Comparison of ENCODE assay signal across 9 cellular contexts in the genomic region with DNA sequence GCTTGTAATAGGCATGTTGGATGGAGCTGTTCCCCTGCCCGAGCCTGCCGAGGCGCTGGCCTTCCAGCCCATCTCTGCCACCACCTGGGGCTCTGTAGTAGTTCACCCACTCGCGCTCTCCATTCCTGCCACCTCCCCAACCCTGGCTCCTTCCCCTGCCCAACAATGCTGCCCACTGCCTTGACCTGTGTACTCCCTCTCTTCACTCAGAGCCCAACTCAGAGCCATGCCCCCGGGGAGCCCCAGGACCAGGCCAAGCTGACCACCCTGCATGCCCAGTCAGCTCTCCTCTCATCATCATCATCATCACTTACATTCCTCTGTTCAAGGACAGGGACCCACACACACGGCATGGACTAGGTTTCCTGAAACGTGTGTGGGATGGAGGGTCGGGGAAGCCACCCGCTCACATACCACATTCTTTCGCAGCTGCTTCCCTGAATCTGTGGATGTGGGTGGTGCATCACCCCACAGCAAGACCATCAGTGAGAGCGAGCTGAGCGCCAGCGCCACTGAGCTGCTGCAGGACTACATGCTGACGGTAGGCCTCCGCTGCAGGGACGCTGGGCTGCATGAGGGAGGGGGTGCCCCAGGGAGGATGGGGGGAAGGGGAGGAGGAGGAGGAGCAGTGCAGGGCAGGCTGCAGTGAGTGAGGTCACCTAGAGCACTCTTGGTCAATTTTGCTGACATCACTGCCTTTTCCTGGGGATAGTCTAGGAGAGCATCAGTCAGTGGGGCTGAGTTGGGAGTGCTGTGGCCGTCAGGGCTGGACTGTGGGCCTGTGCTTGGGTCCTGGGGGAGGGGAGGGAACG. TPM values are rescaled to one million over a fixed set of nuclear protein-coding genes. Genes with fewer than 3 reads are reported as not detected.
DNase-seq lines count a peak whose midpoint lies in the region; ATAC-seq and TF ChIP-seq lines count a peak whose summit lies in the region.
"Had no signal": no experiment of that assay in that cellular context is flagged by ENCODE, and none has a peak within 500 bp of the region (broad histone marks: within the 10 kb centered on the region; RNA-seq: fewer than 3 reads in every experiment).

No MANE protein-coding gene starts in this region.

- no peak overlapping the region for H3K9ac ChIP-seq in mesendoderm (ENCODE audit: low read length)

- peaks cover 83 to 94% of the 10 kb centered on the region in 2 donors for H3K36me3 Mint-ChIP-seq in CD14-positive monocyte
- H3K36me3 Mint-ChIP-seq in activated naive CD8-positive, alpha-beta T cell treated with anti-CD3 and anti-CD28 coated beads, Interleukin-2, amount 10 ng/mL, durations not matched to agents 7 days and 5 days: peaks cover 27% of the 10 kb centered on the region

- H3K79me2 ChIP-seq in mesendoderm (ENCODE audit: control insufficient read depth, insufficient read depth, low read length): no peaks in the 10 kb centered on the region

- no peak overlapping the region for H2BK15ac ChIP-seq in mesendoderm (replicated peaks; ENCODE audit: low read depth)

- no peak for DNase-seq in CD14-positive monocyte (ENCODE audit: low spot score)
- DNase-seq in H7: peak; percentile 73
- no peak for DNase-seq in activated naive CD8-positive, alpha-beta T cell treated with anti-CD3 and anti-CD28 coated beads, Interleukin-2, amount 10 ng/mL, durations not matched to agents 7 days and 5 days
- DNase-seq in mesendoderm: peak; percentile 23
- no peak for DNase-seq in hepatic stellate cell (ENCODE audit: low spot score)
- DNase-seq in HUDEP-2 (lab: John Stamatoyannopoulos, UW; ENCODE audit: unreplicated experiment in 76 of 76): no peak
- DNase-seq: stimulated activated CD4-positive, alpha-beta T cell treated with anti-CD3 and anti-CD28 coated beads, Interleukin-4, amount 100 ng/mL, for 1 hour had no signal

- H2BK120ac ChIP-seq in mesendoderm (ENCODE audit: low read depth, low read length): no peak overlapping the region

- no peak overlapping the region for H2BK5ac ChIP-seq in mesendoderm (ENCODE audit: low read length)

- H3K4ac ChIP-seq in mesendoderm (ENCODE audit: low read depth, low read length): no peak overlapping the region

- no peak for ATAC-seq in activated naive CD8-positive, alpha-beta T cell treated with anti-CD3 and anti-CD28 coated beads, Interleukin-2, amount 10 ng/mL, durations not matched to agents 7 days and 5 days (ENCODE audit: low read depth)
- ATAC-seq in HG03095 (IDR thresholded peaks at IDR 0.05; ENCODE audit: unreplicated experiment) (no peak), GM18870 (IDR thresholded peaks at IDR 0.05; ENCODE audit: unreplicated experiment) (no peak)

- no peak overlapping the region for H2AK5ac ChIP-seq in mesendoderm (ENCODE audit: low read length)

- no peak overlapping the region for H3K23ac ChIP-seq in mesendoderm (ENCODE audit: low read length)

- TF ChIP-seq CTCF in CD14-positive monocyte (IDR thresholded peaks at IDR 0.05): no peak

- H3K27ac ChIP-seq in mesendoderm (ENCODE audit: low read depth, low read length): no peak overlapping the region

- no peak overlapping the region for H4K5ac ChIP-seq in mesendoderm (ENCODE audit: low read length)

- H3K36me3 ChIP-seq in H7 (replicated peaks; ENCODE audit: control insufficient read depth, insufficient read depth, low read length) (no peaks in the 10 kb centered on the region; the same call in none of the 2 replicates), mesendoderm (ENCODE audit: control insufficient read depth, insufficient read depth, low read length) (peaks cover 3% of the 10 kb centered on the region)

- no peak overlapping the region for H3K4me3 ChIP-seq in H7 (ENCODE audit: insufficient read depth, low read depth, low read length)
- H3K4me3 ChIP-seq in mesendoderm (ENCODE audit: low read length): no peak overlapping the region

- no peaks in the 10 kb centered on the region for H3K27me3 ChIP-seq in H7 (ENCODE audit: control insufficient read depth, insufficient read depth, low read length)
- no peaks in the 10 kb centered on the region for H3K27me3 ChIP-seq in mesendoderm (ENCODE audit: insufficient read depth, low read length, poor library complexity)

- peaks cover 19% of the 10 kb centered on the region for H3K4me1 Mint-ChIP-seq in CD14-positive monocyte
- H3K4me1 Mint-ChIP-seq in activated naive CD8-positive, alpha-beta T cell treated with anti-CD3 and anti-CD28 coated beads, Interleukin-2, amount 10 ng/mL, durations not matched to agents 7 days and 5 days: peaks cover 8% of the 10 kb centered on the region

- no peak overlapping the region for H3K18ac ChIP-seq in mesendoderm (ENCODE audit: low read length)

- H3K27ac Mint-ChIP-seq in CD14-positive monocyte: peak overlapping the region in 6 of 7 donors; percentile 34 to 94 (median 84)
- H3K27ac Mint-ChIP-seq in activated naive CD8-positive, alpha-beta T cell treated with anti-CD3 and anti-CD28 coated beads, Interleukin-2, amount 10 ng/mL, durations not matched to agents 7 days and 5 days: peak overlapping the region; percentile 13

- H3K27me3 Mint-ChIP-seq in CD14-positive monocyte (ENCODE audit: low read depth in 3 of 3): peaks cover under 1 to 2% (median 2%) of the 10 kb centered on the region in 3 donors
- H3K27me3 Mint-ChIP-seq in activated naive CD8-positive, alpha-beta T cell treated with anti-CD3 and anti-CD28 coated beads, Interleukin-2, amount 10 ng/mL, durations not matched to agents 7 days and 5 days: no peaks in the 10 kb centered on the region

- intact Hi-C loops in CD14-positive monocyte (cut with micrococcal nuclease): no loop called here

- no peaks in the 10 kb centered on the region for H3K79me1 ChIP-seq in mesendoderm (ENCODE audit: low read length)

- no peak overlapping the region for H4K8ac ChIP-seq in mesendoderm (ENCODE audit: low read depth, low read length)

- WGBS in mesendoderm (ENCODE audit: extremely low coverage, insufficient coverage, low lambda C conversion rate): no CpG with 5 or more reads among the region's 19 CpGs

- no peak overlapping the region for H3K4me3 Mint-ChIP-seq in CD14-positive monocyte
- H3K4me3 Mint-ChIP-seq in activated naive CD8-positive, alpha-beta T cell treated with anti-CD3 and anti-CD28 coated beads, Interleukin-2, amount 10 ng/mL, durations not matched to agents 7 days and 5 days: no peak overlapping the region

- H3K56ac ChIP-seq in mesendoderm (ENCODE audit: low read length): no peak overlapping the region

- POLR2A ChIA-PET in activated naive CD8-positive, alpha-beta T cell treated with anti-CD3 and anti-CD28 coated beads, Interleukin-2, amount 10 ng/mL, durations not matched to agents 7 days and 5 days (lab: Charles Lee): no interaction called here

- no peak overlapping the region for H3K4me2 ChIP-seq in mesendoderm (ENCODE audit: low read length)

- H3K9me3 Mint-ChIP-seq in CD14-positive monocyte: no peaks in the 10 kb centered on the region
- no peaks in the 10 kb centered on the region for H3K9me3 Mint-ChIP-seq in activated naive CD8-positive, alpha-beta T cell treated with anti-CD3 and anti-CD28 coated beads, Interleukin-2, amount 10 ng/mL, durations not matched to agents 7 days and 5 days

- no peaks in the 10 kb centered on the region for H3K4me1 ChIP-seq in mesendoderm (ENCODE audit: control insufficient read depth, low read depth, low read length)

RNA-seq across cellular contexts. Expression of a gene that starts 15.5 kb away (rescaled TPM):
- not detected for polyA plus RNA-seq in CD14-positive monocyte
- 1.5 and 1.7 TPM in 2 replicates for total RNA-seq in H7 (2014; rRNA removed; shearing (Covaris generic))
- total RNA-seq in activated naive CD8-positive, alpha-beta T cell treated with anti-CD3 and anti-CD28 coated beads, Interleukin-2, amount 10 ng/mL, durations not matched to agents 7 days and 5 days: under 1 TPM; 0.08 to 0.11 TPM
- polyA plus RNA-seq in mesendoderm (2013, experiment 1 of 2): 2.1 TPM
- polyA plus RNA-seq in mesendoderm (2013, experiment 2 of 2): 2.0 TPM

RNA-seq across cellular contexts. Expression of a gene that starts 38.3 kb away (rescaled TPM):
- polyA plus RNA-seq in CD14-positive monocyte: 10 to 100 TPM; 32.7 to 38.4 TPM
- total RNA-seq in H7 (2014; rRNA removed; shearing (Covaris generic)): 234 and 238 TPM in 2 replicates
- 100 to 1,000 TPM; 123 to 127 TPM for total RNA-seq in activated naive CD8-positive, alpha-beta T cell treated with anti-CD3 and anti-CD28 coated beads, Interleukin-2, amount 10 ng/mL, durations not matched to agents 7 days and 5 days
- 71.6 TPM for polyA plus RNA-seq in mesendoderm (2013, experiment 1 of 2)
- polyA plus RNA-seq in mesendoderm (2013, experiment 2 of 2): 76.3 TPM

Comparison
In these comparisons a context has a peak if more than half of its experiments do, and no peak if none do; other contexts are left out.
1. DNase-seq: peak in H7 (single experiment) and mesendoderm (single experiment); none in CD14-positive monocyte (single experiment), activated naive CD8-positive, alpha-beta T cell treated with anti-CD3 and anti-CD28 coated beads, Interleukin-2, amount 10 ng/mL, durations not matched to agents 7 days and 5 days (single experiment), hepatic stellate cell (single experiment) and HUDEP-2 (0 of 76).